In the genomic region with DNA sequence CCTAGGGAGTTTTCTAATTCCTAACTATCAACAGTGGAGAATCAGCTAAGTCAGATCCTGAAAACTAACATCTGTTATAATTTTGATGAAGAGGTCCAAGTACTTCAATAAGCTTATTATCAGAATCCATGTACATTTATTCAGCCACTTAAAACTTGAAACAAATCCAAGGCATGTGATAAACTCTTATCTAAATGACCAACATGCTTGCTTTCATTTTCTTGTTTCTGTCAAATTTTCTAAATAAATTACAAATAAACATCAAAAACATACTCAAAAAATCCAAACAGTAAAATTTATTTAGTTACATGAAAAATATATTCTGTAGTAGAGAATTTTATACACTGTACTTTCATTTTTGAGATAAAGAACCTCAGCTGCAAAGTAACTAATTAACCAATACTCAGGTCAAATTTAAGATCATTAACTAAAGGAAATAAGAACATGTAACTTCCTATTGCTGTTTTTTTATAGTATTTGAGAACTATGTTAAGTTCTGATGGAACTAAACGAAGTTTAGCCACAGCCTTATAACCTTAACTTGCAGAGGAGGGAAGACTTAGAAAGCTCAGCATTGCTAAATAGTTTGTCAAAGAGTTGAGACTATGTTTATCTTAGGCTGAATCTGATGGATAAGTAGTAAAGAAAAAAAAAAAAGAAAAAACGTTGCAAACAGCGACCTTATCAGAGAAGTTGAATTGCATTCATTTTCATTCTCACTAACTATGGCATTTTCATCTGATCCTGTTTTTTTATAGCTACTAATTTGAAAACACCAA, we compare ENCODE assay signal across 18 cellular contexts. TPM values are rescaled to one million over a fixed set of nuclear protein-coding genes. Genes with fewer than 3 reads are reported as not detected.
DNase-seq lines count a peak whose midpoint lies in the region; FAIRE-seq and TF ChIP-seq lines count a peak whose summit lies in the region.
"Had no signal": no experiment of that assay in that cellular context is flagged by ENCODE, and none has a peak within 500 bp of the region (broad histone marks: within the 10 kb centered on the region; RNA-seq: fewer than 3 reads in every experiment).

No MANE protein-coding gene starts in this region.

- no peaks in the 10 kb centered on the region for H3K9me3 ChIP-seq in parathyroid adenoma (ENCODE audit: control insufficient read depth, low read length)

- H3K27ac Mint-ChIP-seq in activated CD4-positive, alpha-beta memory T cell treated with anti-CD3 and anti-CD28 coated beads, Interleukin-2, amount 10 ng/mL, durations not matched to agents 7 days and 5 days = no peak overlapping the region
- H3K27ac Mint-ChIP-seq: activated CD4-positive, alpha-beta T cell treated with anti-CD3 and anti-CD28 coated beads for 36 hours; T-helper 2 cell treated with Interferon-gamma antibody and Interleukin-4, amounts not matched to agents 5 μg/mL and 100 μg/mL, for 36 hours had no signal

- H3K4me1 Mint-ChIP-seq in activated CD4-positive, alpha-beta memory T cell treated with anti-CD3 and anti-CD28 coated beads, Interleukin-2, amount 10 ng/mL, durations not matched to agents 7 days and 5 days = peaks cover 3% of the 10 kb centered on the region
- H3K4me1 Mint-ChIP-seq: activated CD4-positive, alpha-beta T cell treated with anti-CD3 and anti-CD28 coated beads for 36 hours had no signal

- H3K4me3 ChIP-seq in parathyroid adenoma (ENCODE audit: low read depth, low read length) = no peak overlapping the region
- H3K4me3 ChIP-seq: GM23248 had no signal

- no peak for TF ChIP-seq CTCF in parathyroid adenoma (IDR thresholded peaks at IDR 0.05)

- FAIRE-seq in TTC549 (lab: Jason Lieb, UNC) = peak; percentile 32

- H3K79me2 ChIP-seq in parathyroid adenoma = no peaks in the 10 kb centered on the region

- H3K4me2 ChIP-seq in parathyroid adenoma (ENCODE audit: low read length) = peak overlapping the region; percentile 13

- H3K9me3 Mint-ChIP-seq in activated CD4-positive, alpha-beta memory T cell treated with anti-CD3 and anti-CD28 coated beads, Interleukin-2, amount 10 ng/mL, durations not matched to agents 7 days and 5 days = no peaks in the 10 kb centered on the region
- H3K9me3 Mint-ChIP-seq: T-helper 2 cell treated with Interferon-gamma antibody and Interleukin-4, amounts not matched to agents 5 μg/mL and 100 μg/mL, for 36 hours had no signal

- DNase-seq in NCI-H2029 (lab: John Stamatoyannopoulos, UW) (peak; percentile 1), NCI-H2029 treated with DMSO at 0.1 percent for 48 hours (lab: John Stamatoyannopoulos, UW) (no peak), erythroblast (lab: John Stamatoyannopoulos, UW) (peak; percentile 53 to 75), dermis blood vessel endothelial cell (no peak), putamen (ENCODE audit: low spot score) (no peak)
- no peak for DNase-seq in activated CD4-positive, alpha-beta memory T cell treated with anti-CD3 and anti-CD28 coated beads, Interleukin-2, amount 10 ng/mL, durations not matched to agents 7 days and 5 days
- DNase-seq: activated CD4-positive, alpha-beta T cell treated with anti-CD3 and anti-CD28 coated beads for 36 hours; activated effector memory CD4-positive, alpha-beta T cell treated with Interleukin-2 at 50 U/mL for 16 hours; effector CD4-positive, alpha-beta T cell; GM23248; kidney glomerular epithelial cell; NCI-H187; SIG-M5; stimulated activated naive CD4-positive, alpha-beta T cell had no signal

- H3K36me3 ChIP-seq in parathyroid adenoma (ENCODE audit: control insufficient read depth, insufficient read depth, low read length) = no peaks in the 10 kb centered on the region

- CTCF ChIA-PET in activated CD4-positive, alpha-beta memory T cell treated with anti-CD3 and anti-CD28 coated beads, Interleukin-2, amount 10 ng/mL, durations not matched to agents 7 days and 5 days (lab: Charles Lee) = interaction anchor here (0.6 to 1.6 kb wide), 2 partner anchors 30 to 95 kb away, joined by 3 to 4 read pairs; no protein-coding TSS in a partner anchor

- TF ChIP-seq POLR2A in erythroblast (IDR thresholded peaks at IDR 0.05; ENCODE audit: low read length) = no peak

- H2AFZ ChIP-seq in parathyroid adenoma = no peak overlapping the region
- H2AFZ ChIP-seq: GM23248 had no signal

- H3K27ac ChIP-seq in parathyroid adenoma = no peak overlapping the region
- H3K27ac ChIP-seq: C4-2B, GM23248 had no signal

- H3K27me3 Mint-ChIP-seq in activated CD4-positive, alpha-beta memory T cell treated with anti-CD3 and anti-CD28 coated beads, Interleukin-2, amount 10 ng/mL, durations not matched to agents 7 days and 5 days = no peaks in the 10 kb centered on the region
- H3K27me3 Mint-ChIP-seq: activated CD4-positive, alpha-beta T cell treated with anti-CD3 and anti-CD28 coated beads for 36 hours had no signal

- POLR2A ChIA-PET in activated CD4-positive, alpha-beta memory T cell treated with anti-CD3 and anti-CD28 coated beads, Interleukin-2, amount 10 ng/mL, durations not matched to agents 7 days and 5 days (lab: Charles Lee) = interaction anchor here (2.1 kb wide), 1 partner anchor 45 kb away, joined by 13 read pairs; a partner anchor contains a TSS

- no peak overlapping the region for H3K9ac ChIP-seq in parathyroid adenoma
- H3K9ac ChIP-seq: GM23248 had no signal

- peaks cover 14% of the 10 kb centered on the region for H3K36me3 Mint-ChIP-seq in activated CD4-positive, alpha-beta memory T cell treated with anti-CD3 and anti-CD28 coated beads, Interleukin-2, amount 10 ng/mL, durations not matched to agents 7 days and 5 days (ENCODE audit: low read depth)

- H3K27me3 ChIP-seq in parathyroid adenoma (ENCODE audit: control insufficient read depth, insufficient read depth, low read length) = no peaks in the 10 kb centered on the region

- H3K4me3 Mint-ChIP-seq in activated CD4-positive, alpha-beta memory T cell treated with anti-CD3 and anti-CD28 coated beads, Interleukin-2, amount 10 ng/mL, durations not matched to agents 7 days and 5 days = no peak overlapping the region
- H3K4me3 Mint-ChIP-seq: activated CD4-positive, alpha-beta T cell treated with anti-CD3 and anti-CD28 coated beads for 36 hours; T-helper 2 cell treated with Interferon-gamma antibody and Interleukin-4, amounts not matched to agents 5 μg/mL and 100 μg/mL, for 36 hours had no signal

- H3K4me1 ChIP-seq in parathyroid adenoma = no peaks in the 10 kb centered on the region

RNA-seq across cellular contexts. Expression of a gene that starts 44.9 kb away (rescaled TPM):
- 10 to 100 TPM; 18.7 to 21.8 TPM for total RNA-seq in activated CD4-positive, alpha-beta memory T cell treated with anti-CD3 and anti-CD28 coated beads, Interleukin-2, amount 10 ng/mL, durations not matched to agents 7 days and 5 days
- 11.4 and 23.5 TPM in 2 replicates for total RNA-seq in dermis blood vessel endothelial cell

Comparison
In these comparisons a context has a peak if more than half of its experiments do, and no peak if none do; other contexts are left out.
1. DNase-seq: peak in NCI-H2029 (single experiment) and erythroblast (2 of 2); none in NCI-H2029 treated with DMSO at 0.1 percent for 48 hours (single experiment), activated CD4-positive, alpha-beta memory T cell treated with anti-CD3 and anti-CD28 coated beads, Interleukin-2, amount 10 ng/mL, durations not matched to agents 7 days and 5 days (single experiment), dermis blood vessel endothelial cell (single experiment) and putamen (single experiment).